Comparison of ENCODE assay signal across 33 cellular contexts in the genomic region with DNA sequence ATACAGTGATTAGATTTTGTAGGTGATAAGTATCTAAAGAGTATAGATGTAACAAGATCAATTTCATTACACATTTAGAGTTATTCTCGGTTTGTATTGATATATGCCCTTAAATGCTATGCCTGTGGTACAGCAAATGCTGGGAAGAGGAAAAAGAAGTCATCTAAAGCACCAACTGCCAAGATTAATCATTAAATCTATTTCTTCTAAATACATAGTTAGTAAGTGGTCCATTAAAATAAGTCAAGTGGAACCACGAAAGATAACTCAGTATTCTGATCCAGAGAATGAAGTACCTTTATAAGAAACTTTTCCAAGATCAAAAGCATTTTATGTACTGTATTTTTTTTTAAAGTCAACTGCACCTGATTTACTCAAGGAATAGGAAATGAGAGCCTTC.
"Had no signal": no experiment of that assay in that cellular context is flagged by ENCODE, and none has a peak within 500 bp of the region (broad histone marks: within the 10 kb centered on the region; RNA-seq: fewer than 3 reads in every experiment).

No MANE protein-coding gene starts in this region.

- H3K27ac Mint-ChIP-seq: activated B cell treated with CpG ODN at 0.5 μM for 24 hours; activated CD4-positive, alpha-beta T cell treated with anti-CD3 and anti-CD28 coated beads, Interleukin-2, amount 10 ng/mL, durations not matched to agents 24 days and 14 days; activated CD8-positive, alpha-beta memory T cell treated with anti-CD3 and anti-CD28 coated beads, Interleukin-2, amount 10 ng/mL, durations not matched to agents 7 days and 5 days; activated naive CD8-positive, alpha-beta T cell treated with anti-CD3 and anti-CD28 coated beads, Interleukin-2, amount 50 U/mL, for 24 hours; activated T-cell treated with anti-CD3 and anti-CD28 coated beads, Interleukin-2, amount 50 U/mL, for 24 hours; T-helper 17 cell had no signal

- H3K4me3 Mint-ChIP-seq: activated B cell treated with CpG ODN at 0.5 μM for 24 hours; activated CD4-positive, alpha-beta T cell treated with anti-CD3 and anti-CD28 coated beads, Interleukin-2, amount 10 ng/mL, durations not matched to agents 24 days and 14 days; activated CD8-positive, alpha-beta memory T cell treated with anti-CD3 and anti-CD28 coated beads, Interleukin-2, amount 10 ng/mL, durations not matched to agents 7 days and 5 days; activated naive CD8-positive, alpha-beta T cell treated with anti-CD3 and anti-CD28 coated beads, Interleukin-2, amount 50 U/mL, for 24 hours; activated T-cell treated with anti-CD3 and anti-CD28 coated beads, Interleukin-2, amount 50 U/mL, for 24 hours; T-helper 17 cell had no signal

- H3K4me3 ChIP-seq: ascending aorta, cardiac muscle cell, MG63, SJSA1 had no signal

- ATAC-seq: activated CD8-positive, alpha-beta memory T cell treated with anti-CD3 and anti-CD28 coated beads, Interleukin-2, amount 10 ng/mL, durations not matched to agents 7 days and 5 days; activated naive CD4-positive, alpha-beta T cell treated with anti-CD3 and anti-CD28 coated beads, Interleukin-2, amount 50 U/mL, for 72 hours; activated naive CD8-positive, alpha-beta T cell treated with anti-CD3 and anti-CD28 coated beads, Interleukin-2, amount 50 U/mL, for 24 hours; Panc1; SK-N-SH treated with all-trans-retinoic acid at 6 μM for 48 hours; T-helper 17 cell had no signal

- H3K27me3 Mint-ChIP-seq: activated B cell treated with CpG ODN at 0.5 μM for 24 hours; activated CD4-positive, alpha-beta T cell treated with anti-CD3 and anti-CD28 coated beads, Interleukin-2, amount 10 ng/mL, durations not matched to agents 24 days and 14 days; activated CD8-positive, alpha-beta memory T cell treated with anti-CD3 and anti-CD28 coated beads, Interleukin-2, amount 10 ng/mL, durations not matched to agents 7 days and 5 days; activated naive CD8-positive, alpha-beta T cell treated with anti-CD3 and anti-CD28 coated beads, Interleukin-2, amount 50 U/mL, for 24 hours; activated T-cell treated with anti-CD3 and anti-CD28 coated beads, Interleukin-2, amount 50 U/mL, for 24 hours; T-helper 17 cell had no signal

- DNase-seq: activated B cell treated with CpG ODN at 0.5 μM for 24 hours; activated CD4-positive, alpha-beta T cell treated with anti-CD3 and anti-CD28 coated beads for 1 hour; activated CD4-positive, alpha-beta T cell treated with anti-CD3 and anti-CD28 coated beads, Interleukin-2, amount 10 ng/mL, durations not matched to agents 24 days and 14 days; activated CD4-positive, alpha-beta T cell treated with anti-CD3 and anti-CD28 coated beads, Interleukin-2, amount 50 U/mL, for 48 hours; activated CD8-positive, alpha-beta memory T cell treated with anti-CD3 and anti-CD28 coated beads, Interleukin-2, amount 10 ng/mL, durations not matched to agents 7 days and 5 days; activated effector memory CD4-positive, alpha-beta T cell treated with anti-CD3 and anti-CD28 coated beads, Interleukin-2, amount 50 U/mL, for 16 hours; activated naive CD4-positive, alpha-beta T cell treated with Interleukin-2 at 50 U/mL for 16 hours; activated naive CD8-positive, alpha-beta T cell treated with anti-CD3 and anti-CD28 coated beads, Interleukin-2, amount 50 U/mL, for 24 hours; activated T-cell treated with anti-CD3 and anti-CD28 coated beads, Interleukin-2, amount 50 U/mL, for 24 hours; amniotic stem cell; brain microvascular endothelial cell; KG1; MG63; MV-4-11; NCI-H1092 treated with DMSO at 0.1 percent for 48 hours; NCI-H1417 treated with DMSO at 0.1 percent for 48 hours; NCI-H1694; NCI-H2029 treated with DMSO at 0.1 percent for 48 hours; NCI-H345; NCI-H510A; NCI-H526 treated with DMSO at 0.1 percent for 48 hours; NCI-H82; OCI-M1; Right ventricle myocardium superior; T-helper 17 cell; T-helper 9 cell had no signal

- H3K9me3 Mint-ChIP-seq: activated B cell treated with CpG ODN at 0.5 μM for 24 hours; activated CD4-positive, alpha-beta T cell treated with anti-CD3 and anti-CD28 coated beads, Interleukin-2, amount 10 ng/mL, durations not matched to agents 24 days and 14 days; activated naive CD4-positive, alpha-beta T cell treated with anti-CD3 and anti-CD28 coated beads, Interleukin-2, amount 50 U/mL, for 72 hours; activated naive CD8-positive, alpha-beta T cell treated with anti-CD3 and anti-CD28 coated beads, Interleukin-2, amount 50 U/mL, for 24 hours; activated T-cell treated with anti-CD3 and anti-CD28 coated beads, Interleukin-2, amount 50 U/mL, for 24 hours had no signal

- H3K27me3 ChIP-seq: ascending aorta, brain microvascular endothelial cell, cardiac muscle cell, MG63, SJSA1 had no signal

- H3K9me3 ChIP-seq: ascending aorta, MG63, SJSA1 had no signal

- H3K4me1 Mint-ChIP-seq: activated B cell treated with CpG ODN at 0.5 μM for 24 hours; activated CD4-positive, alpha-beta T cell treated with anti-CD3 and anti-CD28 coated beads, Interleukin-2, amount 10 ng/mL, durations not matched to agents 24 days and 14 days; activated CD8-positive, alpha-beta memory T cell treated with anti-CD3 and anti-CD28 coated beads, Interleukin-2, amount 10 ng/mL, durations not matched to agents 7 days and 5 days; activated naive CD8-positive, alpha-beta T cell treated with anti-CD3 and anti-CD28 coated beads, Interleukin-2, amount 50 U/mL, for 24 hours had no signal

- H3K27ac ChIP-seq: ascending aorta, brain microvascular endothelial cell, cardiac muscle cell, RWPE1, SJSA1 had no signal
